ENCODE assay signal across 9 cellular contexts in the genomic region with DNA sequence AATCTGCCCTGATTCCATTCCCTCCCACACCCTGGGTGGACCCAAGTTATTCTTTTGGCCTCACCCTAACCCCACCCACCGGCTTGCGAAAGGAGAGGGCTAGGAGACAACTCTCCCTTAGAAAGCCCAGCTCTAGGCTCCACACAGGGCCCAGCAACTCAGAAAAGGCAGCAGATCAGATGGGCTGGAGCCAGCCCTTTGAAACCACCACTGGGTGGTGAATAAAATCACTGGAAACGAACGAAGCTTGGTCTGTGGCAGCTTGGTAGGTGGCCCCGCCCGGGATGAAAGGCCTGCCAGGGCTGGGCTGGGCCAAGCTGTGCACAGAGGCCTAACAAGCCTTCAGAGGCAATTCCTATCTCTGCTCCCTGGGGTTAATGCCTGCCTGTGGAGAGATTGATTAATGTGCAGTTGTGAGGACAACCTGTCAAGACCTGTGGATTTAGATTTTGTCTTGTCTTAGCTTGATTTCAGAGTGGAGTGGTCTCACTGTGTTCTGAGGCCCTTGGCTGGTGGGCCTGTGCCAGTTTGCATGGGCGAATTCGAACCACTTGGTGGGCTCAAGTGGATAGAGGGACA. TPM values are rescaled to one million over a fixed set of nuclear protein-coding genes. Genes with fewer than 3 reads are reported as not detected.
A peak's percentile ranks its signal among the peaks of the same experiment; 100 is the strongest.
DNase-seq lines count a peak whose midpoint lies in the region; ATAC-seq, FAIRE-seq and TF ChIP-seq lines count a peak whose summit lies in the region.
"Had no signal": no experiment of that assay in that cellular context is flagged by ENCODE, and none has a peak within 500 bp of the region (broad histone marks: within the 10 kb centered on the region; RNA-seq: fewer than 3 reads in every experiment).

No MANE protein-coding gene starts in this region.

- peak; percentile 32 for DNase-seq in NOMO-1 treated with DMSO at 0.1 percent for 48 hours (lab: John Stamatoyannopoulos, UW; ENCODE audit: unreplicated experiment)
- no peak for DNase-seq in NOMO-1 (lab: John Stamatoyannopoulos, UW; ENCODE audit: unreplicated experiment in 2 of 2)
- peak; percentile 77 for DNase-seq in astrocyte of the hippocampus (ENCODE audit: low read depth, low spot score)
- no peak for DNase-seq in HepG2 (ENCODE audit: low spot score)
- DNase-seq in tibial nerve (ENCODE audit: low spot score in 2 of 2), result peak; percentile 67 to 77
- no peak for DNase-seq in stimulated activated CD8-positive, alpha-beta memory T cell treated with anti-CD3 and anti-CD28 coated beads, Interleukin-4, amount 100 ng/mL, for 48 hours
- DNase-seq in activated T-cell treated with anti-CD3 and anti-CD28 coated beads, Interleukin-2, amount 50 U/mL, for 72 hours, result no peak

- peaks cover 75% of the 10 kb centered on the region for H3K4me1 ChIP-seq in HepG2 (ENCODE audit: insufficient read depth, low read length)
- peaks cover 0 to 50% (median 19%) of the 10 kb centered on the region in 4 donors for H3K4me1 ChIP-seq in tibial nerve

- H3K4me3 ChIP-seq in HepG2 (replicated peaks in 1 of 3; ENCODE audit: insufficient read depth in 1 of 3, low read depth in 2 of 3, low read length in 3 of 3), result no peak overlapping the region
- H3K4me3 ChIP-seq in tibial nerve, result no peak overlapping the region
- H3K4me3 ChIP-seq: BLaER1 had no signal

- H3K36me3 ChIP-seq in HepG2 (replicated peaks in 1 of 2; ENCODE audit: control insufficient read depth in 1 of 2, insufficient read depth in 2 of 2, low read length in 2 of 2), result no peaks in the 10 kb centered on the region
- H3K36me3 ChIP-seq in tibial nerve, result no peaks in the 10 kb centered on the region
- H3K36me3 ChIP-seq: BLaER1 had no signal

- H3K9me3 ChIP-seq in HepG2 (ENCODE audit: low read length), result no peaks in the 10 kb centered on the region
- H3K9me3 ChIP-seq in tibial nerve, result no peaks in the 10 kb centered on the region
- H3K9me3 ChIP-seq: BLaER1 had no signal

- no peak for FAIRE-seq in HepG2 (lab: Jason Lieb, UNC)

- no peak for TF ChIP-seq RAD21 in HepG2 (CRISPR knock-in tag; IDR thresholded peaks at IDR 0.05)

- in situ Hi-C loops in HepG2 (cut with HindIII; ENCODE audit: extremely low pct_ligation_motif_present, low pct_unique_long_range_greater_than_20kb), result no loop called here

- intact Hi-C loops in HepG2 (cut with micrococcal nuclease; ENCODE audit: unreplicated experiment), result no loop called here

- H3K4me1 Mint-ChIP-seq in activated T-cell treated with anti-CD3 and anti-CD28 coated beads, Interleukin-2, amount 50 U/mL, for 72 hours (ENCODE audit: low read depth), result peaks cover 95% of the 10 kb centered on the region

- no peak overlapping the region for H3K4me3 Mint-ChIP-seq in activated T-cell treated with anti-CD3 and anti-CD28 coated beads, Interleukin-2, amount 50 U/mL, for 72 hours

- 39% methylated on average over 3 of the region's 8 CpGs for WGBS in HepG2 (ENCODE audit: low lambda C conversion rate)
- 38 to 43% methylated on average over 8 of the region's 8 CpGs for WGBS in tibial nerve, 2 donors

- peak overlapping the region; percentile 13; the same call in 1 of the 2 replicates for H3K4me2 ChIP-seq in HepG2 (ENCODE audit: low read depth, low read length)
- H3K4me2 ChIP-seq: BLaER1 had no signal

- TF ChIP-seq POLR2A in HepG2 (IDR thresholded peaks at IDR 0.05; ENCODE audit: insufficient read depth in 1 of 2, low read depth in 2 of 2, low read length in 2 of 2) (no peak), tibial nerve (IDR thresholded peaks at IDR 0.05) (no peak)

- no peaks in the 10 kb centered on the region; a peak in 1 of 5 replicates for H3K27me3 ChIP-seq in HepG2 (ENCODE audit: control insufficient read depth in 1 of 2, insufficient read depth in 2 of 2, low read length in 2 of 2)
- H3K27me3 ChIP-seq in tibial nerve, result no peaks in the 10 kb centered on the region
- H3K27me3 ChIP-seq: BLaER1 had no signal

- no peak overlapping the region for H3K27ac Mint-ChIP-seq in activated T-cell treated with anti-CD3 and anti-CD28 coated beads, Interleukin-2, amount 50 U/mL, for 72 hours

- no peaks in the 10 kb centered on the region for H4K20me1 ChIP-seq in HepG2 (ENCODE audit: insufficient read depth, low read length)
- H4K20me1 ChIP-seq: BLaER1 had no signal

- H3K9me3 Mint-ChIP-seq in activated T-cell treated with anti-CD3 and anti-CD28 coated beads, Interleukin-2, amount 50 U/mL, for 72 hours, result no peaks in the 10 kb centered on the region

- no peak overlapping the region for H2AFZ ChIP-seq in HepG2 (ENCODE audit: low read length)

- no TSS peak for BruUV-seq in HepG2 (replicated peaks; lab: Mats Ljungman, UMichigan)

- TF ChIP-seq CTCF in HepG2 (CRISPR knock-in tag; IDR thresholded peaks at IDR 0.05) (no peak), tibial nerve (IDR thresholded peaks at IDR 0.05) (peak in 1 of 5 experiments; percentile 17)

- CTCF ChIA-PET in HepG2 (lab: Yijun Ruan, JAX; ENCODE audit: low intra/inter-chr PET ratio, low total read pairs), result no interaction called here

- H3K36me3 Mint-ChIP-seq in activated T-cell treated with anti-CD3 and anti-CD28 coated beads, Interleukin-2, amount 50 U/mL, for 72 hours (ENCODE audit: insufficient read depth in 2 of 2), result no peaks in the 10 kb centered on the region

- ATAC-seq in HepG2 (peak; percentile 56), GM21619 (IDR thresholded peaks at IDR 0.05; ENCODE audit: unreplicated experiment) (no peak)
- no peak for ATAC-seq in activated T-cell treated with anti-CD3 and anti-CD28 coated beads, Interleukin-2, amount 50 U/mL, for 72 hours (replicated peaks in 1 of 2)

- peaks cover 12% of the 10 kb centered on the region for H3K27me3 Mint-ChIP-seq in activated T-cell treated with anti-CD3 and anti-CD28 coated beads, Interleukin-2, amount 50 U/mL, for 72 hours (ENCODE audit: low read depth)

- H3K79me2 ChIP-seq in HepG2 (ENCODE audit: insufficient read depth, low read length), result no peaks in the 10 kb centered on the region

- no peak overlapping the region; the same call in 1 of the 2 replicates for H3K9ac ChIP-seq in HepG2 (ENCODE audit: insufficient read depth, low read depth, low read length)
- H3K9ac ChIP-seq: BLaER1 had no signal

- no peak overlapping the region for H3K27ac ChIP-seq in HepG2 (ENCODE audit: extremely low read length, insufficient read depth, low read length)
- peak overlapping the region; percentile 46 to 86 (median 70) for H3K27ac ChIP-seq in tibial nerve
- H3K27ac ChIP-seq: BLaER1 had no signal

- POLR2A ChIA-PET in HepG2 (lab: Yijun Ruan, JAX), result interaction anchor here (1.0 kb wide), 1 partner anchor 39 kb away, joined by 3 read pairs; the partner anchor contains the start of gene BHLHE40

- TF ChIP-seq EP300 in HepG2 (IDR thresholded peaks at IDR 0.05; ENCODE audit: low read depth in 2 of 2, low read length in 2 of 2), result no peak
- TF ChIP-seq EP300 in HepG2 (CRISPR knock-in tag; IDR thresholded peaks at IDR 0.05; ENCODE audit: borderline replicate concordance), result no peak
- peak in 1 of 2 donors; percentile 66 for TF ChIP-seq EP300 in tibial nerve (IDR thresholded peaks at IDR 0.05)

TF ChIP-seq in HepG2, 621 proteins besides CTCF, POLR2A, EP300 and RAD21 (continues in another document):
- no peak for TF ChIP-seq FOXO1 (CRISPR knock-in tag; IDR thresholded peaks at IDR 0.05)
- TF ChIP-seq TBX2 (CRISPR knock-in tag; IDR thresholded peaks at IDR 0.05; ENCODE audit: borderline replicate concordance), result 0 out of 2 replicates have a peak, but pooled peaks have one; percentile 15
- TF ChIP-seq CCDC6 (CRISPR knock-in tag; IDR thresholded peaks at IDR 0.05), result no peak
- peak; percentile 34; the same call in 1 of the 2 replicates for TF ChIP-seq ZFX (CRISPR knock-in tag; IDR thresholded peaks at IDR 0.05; ENCODE audit: low read depth)

RNA-seq across cellular contexts. Expression of gene BHLHE40, which starts 38.8 kb away (rescaled TPM):
- 1.8 and 2.6 TPM in 2 replicates for total RNA-seq in HepG2 (2016; rRNA removed; fragmentation: Illumina TruSeq; extraction: Trizol)
- 0.44 and 0.61 TPM in 2 replicates for total RNA-seq in HepG2 (2016; cell fraction: cytosol; rRNA removed; fragmentation: Illumina TruSeq; extraction: Trizol; ENCODE audit: low read depth)
- total RNA-seq in HepG2 (2016; cell fraction: insoluble cytoplasmic fraction; rRNA removed; fragmentation: Illumina TruSeq; extraction: Trizol), result 2.3 and 2.7 TPM in 2 replicates
- total RNA-seq in HepG2 (2016; cell fraction: membrane; rRNA removed; fragmentation: Illumina TruSeq; extraction: Trizol), result 1.5 TPM in 2 replicates
- 3.0 and 4.3 TPM in 2 replicates for total RNA-seq in HepG2 (2016; cell fraction: nucleus; rRNA removed; fragmentation: Illumina TruSeq; extraction: Trizol)
- 51.0 and 60.0 TPM in 2 replicates for polyA plus RNA-seq in HepG2 (2011; rRNA removed)
- 29.3 and 36.0 TPM in 2 replicates for polyA plus RNA-seq in HepG2 (2011; cell fraction: cytosol; rRNA removed)
- polyA plus RNA-seq in HepG2 (2011; cell fraction: nucleus; rRNA removed), result 35.5 and 51.8 TPM in 2 replicates
- polyA plus RNA-seq in HepG2 (2012), result 145 and 159 TPM in 2 replicates
- polyA plus RNA-seq in HepG2 (2016; cell fraction: cytosol; fragmentation: Illumina TruSeq; extraction: Trizol; ENCODE audit: low read depth), result 0.21 and 0.42 TPM in 2 replicates
- polyA plus RNA-seq in HepG2 (2016; cell fraction: insoluble cytoplasmic fraction; fragmentation: Illumina TruSeq; extraction: Trizol; ENCODE audit: low read depth), result 3.5 and 4.1 TPM in 2 replicates
- 0.93 and 1.1 TPM in 2 replicates for polyA plus RNA-seq in HepG2 (2016; cell fraction: membrane; fragmentation: Illumina TruSeq; extraction: Trizol; ENCODE audit: low read depth)
- polyA plus RNA-seq in HepG2 (2016; cell fraction: nucleus; fragmentation: Illumina TruSeq; extraction: Trizol; ENCODE audit: insufficient read depth, low read depth), result 5.9 and 7.0 TPM in 2 replicates
- 17.6 and 68.5 TPM in 2 replicates for polyA minus RNA-seq in HepG2 (2011; rRNA and poly(A)+ RNA removed; ENCODE audit: low replicate concordance)
- 59.1 and 63.2 TPM in 2 replicates for polyA minus RNA-seq in HepG2 (2011; cell fraction: cytosol; rRNA and poly(A)+ RNA removed)
- 23.0 and 31.6 TPM in 2 replicates for polyA minus RNA-seq in HepG2 (2011; cell fraction: nucleus; rRNA and poly(A)+ RNA removed)
- total RNA-seq in tibial nerve, result 10 to 100 TPM; 44.1 to 61.4 (median 53.7) TPM
- 100 to 1,000 TPM; 303 to 440 TPM for total RNA-seq in activated T-cell treated with anti-CD3 and anti-CD28 coated beads, Interleukin-2, amount 50 U/mL, for 72 hours

Comparison
In these comparisons a context has a peak if more than half of its experiments do, and no peak if none do; other contexts are left out.
1. DNase-seq: peak in NOMO-1 treated with DMSO at 0.1 percent for 48 hours (single experiment), astrocyte of the hippocampus (single experiment) and tibial nerve (2 of 2); none in NOMO-1 (0 of 2), HepG2 (single experiment), stimulated activated CD8-positive, alpha-beta memory T cell treated with anti-CD3 and anti-CD28 coated beads, Interleukin-4, amount 100 ng/mL, for 48 hours (single experiment) and activated T-cell treated with anti-CD3 and anti-CD28 coated beads, Interleukin-2, amount 50 U/mL, for 72 hours (0 of 2).
2. RNA of gene BHLHE40, which starts 38.8 kb away (total RNA-seq): 303 to 440 TPM in activated T-cell treated with anti-CD3 and anti-CD28 coated beads, Interleukin-2, amount 50 U/mL, for 72 hours and 44.1 to 61.4 TPM in tibial nerve; 0.44 to 4.3 TPM in HepG2; every median in the first group is over 4 times any median in the second.